8 cellular contexts compared by ENCODE assay signal in the genomic region with DNA sequence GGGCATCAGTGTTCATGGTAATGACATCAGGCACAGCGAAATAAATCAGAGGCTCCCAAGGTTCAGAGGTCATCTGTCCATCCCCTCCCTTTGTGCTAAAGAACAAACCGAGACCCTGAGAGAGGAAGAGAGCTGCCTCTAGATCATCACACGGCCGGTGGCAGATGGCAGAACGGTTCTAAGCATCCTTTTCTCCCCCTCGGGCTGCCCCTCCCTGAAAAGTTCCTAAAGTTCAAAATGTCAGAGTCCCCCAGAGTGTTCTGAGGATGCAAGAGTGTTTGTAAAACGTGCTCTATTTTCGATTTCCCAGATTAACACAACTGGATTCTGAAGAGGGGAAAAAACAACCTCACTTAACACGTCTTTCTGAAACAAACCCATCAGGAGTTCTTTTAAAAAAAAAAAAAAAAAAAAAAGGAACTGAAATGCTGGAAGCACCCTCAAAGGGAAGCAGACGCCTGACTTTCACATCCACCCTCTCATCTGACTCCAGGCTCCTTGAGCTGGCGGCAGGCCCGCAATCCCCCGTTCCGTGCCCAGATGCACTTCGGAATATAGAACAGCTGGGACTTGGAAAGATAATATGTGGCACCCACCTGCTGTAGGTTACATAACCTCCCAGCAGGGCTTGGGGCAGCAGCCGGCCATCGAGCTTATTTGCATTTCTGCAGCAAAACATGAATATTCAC.
DNase-seq lines count a peak whose midpoint lies in the region; ATAC-seq, FAIRE-seq and TF ChIP-seq lines count a peak whose summit lies in the region.

No MANE protein-coding gene starts in this region.

- H3K9ac ChIP-seq in Karpas-422 (ENCODE audit: low read length) (peak overlapping the region; percentile 78), iPS-15b (ENCODE audit: low read depth, low read length) (no peak overlapping the region)

- H3K27ac Mint-ChIP-seq in CD4-positive, alpha-beta T cell = no peak overlapping the region
- H3K27ac Mint-ChIP-seq in activated CD8-positive, alpha-beta T cell treated with anti-CD3 and anti-CD28 coated beads, Interleukin-2, amount 10 ng/mL, durations not matched to agents 7 days and 5 days = no peak overlapping the region

- H3K4me1 ChIP-seq in Karpas-422 (ENCODE audit: low read length) = peaks cover 76% of the 10 kb centered on the region
- peaks cover 14% of the 10 kb centered on the region for H3K4me1 ChIP-seq in iPS-15b (ENCODE audit: control insufficient read depth, insufficient read depth, low read length)
- peaks cover 0 to 3% of the 10 kb centered on the region in 2 donors for H3K4me1 ChIP-seq in small intestine (ENCODE audit: control insufficient read depth in 2 of 2, insufficient read depth in 1 of 2, low read depth in 1 of 2, low read length in 1 of 2)

- no peaks in the 10 kb centered on the region for H3K36me3 Mint-ChIP-seq in CD4-positive, alpha-beta T cell (ENCODE audit: low read depth)
- peaks cover 13% of the 10 kb centered on the region for H3K36me3 Mint-ChIP-seq in activated CD8-positive, alpha-beta T cell treated with anti-CD3 and anti-CD28 coated beads, Interleukin-2, amount 10 ng/mL, durations not matched to agents 7 days and 5 days (ENCODE audit: low read depth)

- peaks cover 30% of the 10 kb centered on the region for H3K4me1 Mint-ChIP-seq in CD4-positive, alpha-beta T cell (ENCODE audit: low read depth)
- peaks cover 42% of the 10 kb centered on the region for H3K4me1 Mint-ChIP-seq in activated CD8-positive, alpha-beta T cell treated with anti-CD3 and anti-CD28 coated beads, Interleukin-2, amount 10 ng/mL, durations not matched to agents 7 days and 5 days (ENCODE audit: low read depth)

- intact Hi-C loops in CD4-positive, alpha-beta T cell (cut with DNase I, micrococcal nuclease) = loop anchor here (5.0 to 10.0 kb wide), 3 partner anchors 67 to 420 kb away; no protein-coding TSS in a partner anchor

- no peak for DNase-seq in CD4-positive, alpha-beta T cell
- DNase-seq in Karpas-422 (peak; percentile 76), small intestine (peak; percentile 22), HK-2 (ENCODE audit: unreplicated experiment) (no peak)
- no peak for DNase-seq in activated CD8-positive, alpha-beta T cell treated with anti-CD3 and anti-CD28 coated beads, Interleukin-2, amount 10 ng/mL, durations not matched to agents 7 days and 5 days
- no peak for DNase-seq in stimulated activated CD8-positive, alpha-beta memory T cell treated with anti-CD3 and anti-CD28 coated beads, Interleukin-4, amount 100 ng/mL, for 48 hours

- peaks cover 19% of the 10 kb centered on the region for H3K27me3 Mint-ChIP-seq in CD4-positive, alpha-beta T cell
- no peaks in the 10 kb centered on the region for H3K27me3 Mint-ChIP-seq in activated CD8-positive, alpha-beta T cell treated with anti-CD3 and anti-CD28 coated beads, Interleukin-2, amount 10 ng/mL, durations not matched to agents 7 days and 5 days (ENCODE audit: low read depth)

- peaks cover 24% of the 10 kb centered on the region for H3K79me2 ChIP-seq in Karpas-422 (ENCODE audit: low read length)

- no peaks in the 10 kb centered on the region for H3K36me3 ChIP-seq in Karpas-422 (ENCODE audit: insufficient read depth, low read length)
- no peaks in the 10 kb centered on the region for H3K36me3 ChIP-seq in iPS-15b (ENCODE audit: control insufficient read depth, insufficient read depth, low read length)
- no peaks in the 10 kb centered on the region for H3K36me3 ChIP-seq in small intestine (ENCODE audit: control insufficient read depth in 2 of 2, insufficient read depth in 2 of 2, low read length in 2 of 2)

- peak overlapping the region; percentile 92 for H3K4me2 ChIP-seq in Karpas-422 (ENCODE audit: low read depth, low read length, poor library complexity, severe bottlenecking)

- peak overlapping the region; percentile 78 for H3K4me3 Mint-ChIP-seq in CD4-positive, alpha-beta T cell
- H3K4me3 Mint-ChIP-seq in activated CD8-positive, alpha-beta T cell treated with anti-CD3 and anti-CD28 coated beads, Interleukin-2, amount 10 ng/mL, durations not matched to agents 7 days and 5 days = peak overlapping the region; percentile 34

- WGBS in small intestine, 3 donors = 7 to 24% (median 18%) methylated on average over 17 of the region's 17 CpGs

- TF ChIP-seq CTCF in CD4-positive, alpha-beta T cell (IDR thresholded peaks at IDR 0.05) = no peak

- peak overlapping the region; percentile 60; the same call in 1 of the 2 replicates for H2AFZ ChIP-seq in Karpas-422 (ENCODE audit: low read length)

- no peaks in the 10 kb centered on the region for H3K27me3 ChIP-seq in CD4-positive, alpha-beta T cell (ENCODE audit: control insufficient read depth, insufficient read depth, low read length)
- no peaks in the 10 kb centered on the region for H3K27me3 ChIP-seq in Karpas-422 (ENCODE audit: low read length)
- H3K27me3 ChIP-seq in iPS-15b (ENCODE audit: control insufficient read depth, insufficient read depth, low read length) = peaks cover 63% of the 10 kb centered on the region
- H3K27me3 ChIP-seq in small intestine (ENCODE audit: control insufficient read depth in 2 of 2, insufficient read depth in 2 of 2, low read length in 2 of 2) = no peaks in the 10 kb centered on the region

- no peaks in the 10 kb centered on the region for H3K9me3 ChIP-seq in CD4-positive, alpha-beta T cell (ENCODE audit: control insufficient read depth, low read length)
- H3K9me3 ChIP-seq in Karpas-422 (ENCODE audit: low read length) (no peaks in the 10 kb centered on the region), iPS-15b (ENCODE audit: control insufficient read depth, insufficient read depth, low read length) (no peaks in the 10 kb centered on the region), small intestine (ENCODE audit: control insufficient read depth, low read depth) (no peaks in the 10 kb centered on the region)

- POLR2A ChIA-PET in CD4-positive, alpha-beta T cell (lab: Charles Lee) = no interaction called here
- POLR2A ChIA-PET in activated CD8-positive, alpha-beta T cell treated with anti-CD3 and anti-CD28 coated beads, Interleukin-2, amount 10 ng/mL, durations not matched to agents 7 days and 5 days (lab: Charles Lee) = no interaction called here

- CTCF ChIA-PET in CD4-positive, alpha-beta T cell (lab: Charles Lee) = interaction anchor here (0.7 kb wide), 1 partner anchor 52 kb away, joined by 3 read pairs; no protein-coding TSS in a partner anchor
- CTCF ChIA-PET in activated CD8-positive, alpha-beta T cell treated with anti-CD3 and anti-CD28 coated beads, Interleukin-2, amount 10 ng/mL, durations not matched to agents 7 days and 5 days (lab: Charles Lee) = interaction anchor here (0.8 to 1.9 kb wide), 10 partner anchors 9 to 270 kb away, joined by 3 to 6 read pairs (median 3); no protein-coding TSS in a partner anchor

- peak overlapping the region; percentile 64 for H3K4me3 ChIP-seq in Karpas-422 (ENCODE audit: low read length)
- peak overlapping the region; percentile 56 for H3K4me3 ChIP-seq in iPS-15b (ENCODE audit: low read depth, low read length)
- H3K4me3 ChIP-seq in small intestine (ENCODE audit: low read depth in 1 of 2, low read length in 2 of 2) = no peak overlapping the region

- FAIRE-seq in small intestine (lab: Jason Lieb, UNC) = no peak

- ATAC-seq in CD4-positive, alpha-beta T cell (ENCODE audit: poor library complexity) = no peak
- ATAC-seq in activated CD8-positive, alpha-beta T cell treated with anti-CD3 and anti-CD28 coated beads, Interleukin-2, amount 10 ng/mL, durations not matched to agents 7 days and 5 days = no peak
- no peak for ATAC-seq in GM21576 (IDR thresholded peaks at IDR 0.05; ENCODE audit: unreplicated experiment)

- H4K20me1 ChIP-seq in Karpas-422 (ENCODE audit: insufficient read depth, low read depth, low read length) = no peaks in the 10 kb centered on the region

- H3K27ac ChIP-seq in CD4-positive, alpha-beta T cell (ENCODE audit: low read depth, low read length) = no peak overlapping the region
- H3K27ac ChIP-seq in Karpas-422 (ENCODE audit: low read length) (peak overlapping the region; percentile 99), small intestine (ENCODE audit: low read depth in 1 of 2, low read length in 1 of 2) (peak overlapping the region in 1 of 2 donors; percentile 64)

- no peaks in the 10 kb centered on the region for H3K9me2 ChIP-seq in Karpas-422 (replicated peaks; ENCODE audit: insufficient read depth, low read length)

- no peaks in the 10 kb centered on the region for H3K9me3 Mint-ChIP-seq in CD4-positive, alpha-beta T cell
- H3K9me3 Mint-ChIP-seq in activated CD8-positive, alpha-beta T cell treated with anti-CD3 and anti-CD28 coated beads, Interleukin-2, amount 10 ng/mL, durations not matched to agents 7 days and 5 days (ENCODE audit: insufficient read depth) = no peaks in the 10 kb centered on the region

Comparison
In these comparisons a context has a peak if more than half of its experiments do, and no peak if none do; other contexts are left out.
1. DNase-seq: peak in Karpas-422 (single experiment) and small intestine (single experiment); none in CD4-positive, alpha-beta T cell (0 of 10), activated CD8-positive, alpha-beta T cell treated with anti-CD3 and anti-CD28 coated beads, Interleukin-2, amount 10 ng/mL, durations not matched to agents 7 days and 5 days (single experiment), stimulated activated CD8-positive, alpha-beta memory T cell treated with anti-CD3 and anti-CD28 coated beads, Interleukin-4, amount 100 ng/mL, for 48 hours (single experiment) and HK-2 (single experiment).
2. H3K4me3 ChIP-seq: peak in Karpas-422 (single experiment) and iPS-15b (single experiment); none in small intestine (0 of 2).